In the genomic region with DNA sequence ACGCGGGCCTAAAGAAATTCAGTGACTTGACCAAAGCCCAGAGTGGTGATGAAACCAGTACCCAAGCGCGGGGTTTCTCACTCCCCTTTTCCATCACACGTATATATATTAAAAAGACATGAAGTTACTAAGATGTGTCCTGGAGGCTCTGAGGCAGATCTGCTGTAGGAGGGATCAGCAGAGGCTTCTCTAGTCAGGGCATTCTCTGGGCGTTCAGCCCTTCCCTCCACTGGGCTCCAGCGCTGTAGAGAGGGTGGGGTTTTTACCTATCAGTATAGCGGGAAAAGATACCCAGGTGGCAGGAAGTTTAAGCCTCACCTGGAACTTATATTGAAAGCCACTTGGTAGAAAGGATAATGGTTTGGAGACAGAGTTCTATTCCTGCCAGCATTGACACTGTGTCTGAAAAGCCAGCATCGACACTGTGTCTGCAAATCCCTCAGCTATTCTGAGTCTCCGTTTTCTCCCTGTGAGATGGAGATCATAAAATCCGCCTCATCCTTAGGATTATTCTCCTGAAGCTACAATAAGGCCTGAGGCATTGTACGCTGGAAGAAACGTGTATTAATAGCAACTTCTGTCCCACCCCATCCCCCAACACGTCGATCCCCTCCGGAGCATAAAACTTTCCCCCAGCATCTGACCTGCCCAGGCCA, we compare ENCODE assay signal across 8 cellular contexts. TPM values are rescaled to one million over a fixed set of nuclear protein-coding genes. Genes with fewer than 3 reads are reported as not detected.
A peak's percentile ranks its signal among the peaks of the same experiment; 100 is the strongest.
DNase-seq lines count a peak whose midpoint lies in the region; ATAC-seq and TF ChIP-seq lines count a peak whose summit lies in the region.

No MANE protein-coding gene starts in this region.

- H3K27ac Mint-ChIP-seq in activated naive CD4-positive, alpha-beta T cell treated with anti-CD3 and anti-CD28 coated beads, Interleukin-2, amount 50 U/mL, for 24 hours, result peak overlapping the region; percentile 81

- ATAC-seq in SK-N-SH treated with all-trans-retinoic acid at 6 μM for 48 hours (peak; percentile 44), GM21717 (IDR thresholded peaks at IDR 0.05; ENCODE audit: unreplicated experiment) (no peak)

- TF ChIP-seq CTCF in fibroblast of villous mesenchyme (IDR thresholded peaks at IDR 0.05; ENCODE audit: insufficient read depth, low read depth, low read length), result no peak
- no peak for TF ChIP-seq CTCF in retinal pigment epithelial cell (conservative IDR thresholded peaks at IDR 0.05; ENCODE audit: low read depth, low read length)
- TF ChIP-seq CTCF in GM13977 (IDR thresholded peaks at IDR 0.05; ENCODE audit: extremely low read depth, insufficient read depth, missing control alignments), result no peak

- DNase-seq in activated naive CD4-positive, alpha-beta T cell (lab: John Stamatoyannopoulos, UW), result no peak
- DNase-seq in fibroblast of villous mesenchyme (ENCODE audit: low read depth) (no peak), retinal pigment epithelial cell (ENCODE audit: low read depth) (no peak), NCI-H187 treated with DMSO at 0.1 percent for 48 hours (lab: John Stamatoyannopoulos, UW) (no peak), GM13977 (ENCODE audit: low spot score) (no peak)

- H3K9me3 Mint-ChIP-seq in activated naive CD4-positive, alpha-beta T cell treated with anti-CD3 and anti-CD28 coated beads, Interleukin-2, amount 50 U/mL, for 24 hours, result no peaks in the 10 kb centered on the region

- H3K4me3 Mint-ChIP-seq in activated naive CD4-positive, alpha-beta T cell treated with anti-CD3 and anti-CD28 coated beads, Interleukin-2, amount 50 U/mL, for 24 hours, result peak overlapping the region; percentile 86

- H3K36me3 Mint-ChIP-seq in activated naive CD4-positive, alpha-beta T cell treated with anti-CD3 and anti-CD28 coated beads, Interleukin-2, amount 50 U/mL, for 24 hours, result peaks cover 5% of the 10 kb centered on the region

- in situ Hi-C loops in GM13977 (cut with MboI; ENCODE audit: low pct_unique_long_range_greater_than_20kb, low sequenced_read_pairs, unreplicated experiment), result loop anchor here (10.0 kb wide), 1 partner anchor 64 kb away; no protein-coding TSS in a partner anchor

- H3K4me3 ChIP-seq in fibroblast of villous mesenchyme (ENCODE audit: low read depth, low read length) (peak overlapping the region; percentile 82), retinal pigment epithelial cell (ENCODE audit: low read length) (peak overlapping the region; percentile 81)

- no peaks in the 10 kb centered on the region for H3K27me3 Mint-ChIP-seq in activated naive CD4-positive, alpha-beta T cell treated with anti-CD3 and anti-CD28 coated beads, Interleukin-2, amount 50 U/mL, for 24 hours

- H3K4me1 Mint-ChIP-seq in activated naive CD4-positive, alpha-beta T cell treated with anti-CD3 and anti-CD28 coated beads, Interleukin-2, amount 50 U/mL, for 24 hours, result peaks cover 73% of the 10 kb centered on the region

TF ChIP-seq in SK-N-SH treated with all-trans-retinoic acid at 6 μM for 48 hours, 23 proteins besides CTCF, POLR2A, EP300 and RAD21:
- TF ChIP-seq SNAI2 (CRISPR knock-in tag; IDR thresholded peaks at IDR 0.05), result no peak
- TF ChIP-seq ZC3H10 (CRISPR knock-in tag; IDR thresholded peaks at IDR 0.05), result no peak
- no peak for TF ChIP-seq ZFP30 (CRISPR knock-in tag; IDR thresholded peaks at IDR 0.05)
- no peak for TF ChIP-seq TCF4 (CRISPR knock-in tag; IDR thresholded peaks at IDR 0.05; ENCODE audit: borderline replicate concordance)

RNA-seq across cellular contexts. Expression of gene PLEKHO1, which starts 0.8 kb away (rescaled TPM):
- 43.2 and 99.9 TPM in 2 replicates for total RNA-seq in fibroblast of villous mesenchyme
